20 cellular contexts compared by ENCODE assay signal in the genomic region with DNA sequence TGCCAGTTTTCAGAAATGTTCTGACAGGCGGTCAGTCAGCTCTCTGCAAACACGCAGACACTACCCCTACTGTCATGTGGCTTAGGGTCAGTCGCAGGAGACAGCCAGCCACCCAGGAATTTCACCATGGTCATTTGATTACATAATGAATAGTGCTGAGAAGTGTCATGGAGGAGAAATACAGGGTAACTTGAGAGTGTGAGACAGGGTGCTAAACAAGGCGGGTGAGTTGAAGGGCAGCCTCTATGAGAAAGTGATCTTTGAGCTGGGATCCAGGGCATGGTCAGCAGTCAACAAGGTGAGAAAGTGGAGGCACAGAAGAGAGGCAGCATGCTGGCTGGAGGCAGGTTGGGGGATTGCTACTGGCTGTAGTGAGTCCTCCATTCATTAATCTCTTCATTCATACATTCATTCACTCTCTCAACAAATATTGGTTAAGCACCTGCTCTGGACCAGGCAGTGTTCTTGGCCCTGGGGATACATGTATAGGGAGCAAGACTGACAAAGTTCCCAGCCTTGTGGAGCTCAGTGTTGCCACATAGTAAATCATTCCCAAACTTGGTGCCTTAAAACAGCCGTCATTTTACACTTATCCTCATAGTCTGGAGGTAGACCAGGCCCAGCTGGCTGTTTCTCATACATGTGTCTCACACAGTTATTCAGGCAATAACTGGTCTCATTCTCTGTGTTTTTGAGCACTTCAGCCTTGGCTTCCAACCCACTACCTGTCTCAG. TPM values are rescaled to one million over a fixed set of nuclear protein-coding genes. Genes with fewer than 3 reads are reported as not detected.
DNase-seq lines count a peak whose midpoint lies in the region; ATAC-seq, FAIRE-seq and TF ChIP-seq lines count a peak whose summit lies in the region.
"Had no signal": no experiment of that assay in that cellular context is flagged by ENCODE, and none has a peak within 500 bp of the region (broad histone marks: within the 10 kb centered on the region; RNA-seq: fewer than 3 reads in every experiment).

No MANE protein-coding gene starts in this region.

- TF ChIP-seq POLR2A in heart left ventricle (IDR thresholded peaks at IDR 0.05) (no peak), HepG2 (IDR thresholded peaks at IDR 0.05; ENCODE audit: insufficient read depth in 1 of 2, low read depth in 2 of 2, low read length in 2 of 2) (no peak), gastrocnemius medialis (IDR thresholded peaks at IDR 0.05) (no peak)

- no peaks in the 10 kb centered on the region for H3K27me3 ChIP-seq in heart left ventricle
- H3K27me3 ChIP-seq in heart right ventricle = no peaks in the 10 kb centered on the region
- H3K27me3 ChIP-seq in HepG2 (ENCODE audit: control insufficient read depth in 1 of 2, insufficient read depth in 2 of 2, low read length in 2 of 2) = no peaks in the 10 kb centered on the region
- H3K27me3 ChIP-seq in gastrocnemius medialis = no peaks in the 10 kb centered on the region
- H3K27me3 ChIP-seq: MG63 had no signal

- H3K9ac ChIP-seq in HepG2 (ENCODE audit: insufficient read depth, low read depth, low read length) = no peak overlapping the region

- TF ChIP-seq CTCF in heart left ventricle (IDR thresholded peaks at IDR 0.05) (no peak), heart right ventricle (IDR thresholded peaks at IDR 0.05) (no peak), HepG2 (CRISPR knock-in tag; IDR thresholded peaks at IDR 0.05) (no peak), gastrocnemius medialis (IDR thresholded peaks at IDR 0.05 in 4 of 5, conservative IDR thresholded peaks at IDR 0.05 in 1 of 5) (no peak)

- TF ChIP-seq EP300 in HepG2 (IDR thresholded peaks at IDR 0.05; ENCODE audit: low read depth in 2 of 2, low read length in 2 of 2) (no peak), HepG2 (CRISPR knock-in tag; IDR thresholded peaks at IDR 0.05; ENCODE audit: borderline replicate concordance) (no peak)

- CTCF ChIA-PET in HepG2 (lab: Yijun Ruan, JAX; ENCODE audit: low intra/inter-chr PET ratio, low total read pairs) = no interaction called here

- FAIRE-seq in HepG2 (lab: Jason Lieb, UNC) = no peak
- FAIRE-seq: D721Med, RCC 7860 had no signal

- intact Hi-C loops in heart left ventricle (cut with DNase I) (no loop called here), heart right ventricle (cut with DNase I) (no loop called here), HepG2 (cut with micrococcal nuclease; ENCODE audit: unreplicated experiment) (no loop called here), gastrocnemius medialis (cut with DNase I; ENCODE audit: low total_unique reads) (no loop called here)

- in situ Hi-C loops in HepG2 (cut with HindIII; ENCODE audit: extremely low pct_ligation_motif_present, low pct_unique_long_range_greater_than_20kb) = no loop called here
- in situ Hi-C loops in gastrocnemius medialis (cut with MboI; ENCODE audit: low sequenced_read_pairs in 4 of 4) = no loop called here

- H3K4me3 ChIP-seq in heart left ventricle = no peak overlapping the region
- H3K4me3 ChIP-seq in heart right ventricle = no peak overlapping the region
- no peak overlapping the region for H3K4me3 ChIP-seq in HepG2 (replicated peaks in 1 of 3; ENCODE audit: insufficient read depth in 1 of 3, low read depth in 2 of 3, low read length in 3 of 3)
- no peak overlapping the region for H3K4me3 ChIP-seq in gastrocnemius medialis
- H3K4me3 ChIP-seq: MG63 had no signal

- no TSS peak for BruUV-seq in HepG2 (replicated peaks; lab: Mats Ljungman, UMichigan)

- POLR2A ChIA-PET in HepG2 (lab: Yijun Ruan, JAX) = interaction anchor here (1.7 kb wide), 1 partner anchor 14 kb away, joined by 5 read pairs; a partner anchor contains a TSS

- H4K20me1 ChIP-seq in HepG2 (ENCODE audit: insufficient read depth, low read length) = no peaks in the 10 kb centered on the region

- H2AFZ ChIP-seq in HepG2 (ENCODE audit: low read length) = no peak overlapping the region

- no peak for ATAC-seq in heart left ventricle
- ATAC-seq in heart right ventricle = no peak
- ATAC-seq in HepG2 = peak; percentile 73
- peak; percentile 67 to 78 for ATAC-seq in gastrocnemius medialis

- H3K36me3 ChIP-seq in heart left ventricle (no peaks in the 10 kb centered on the region), heart right ventricle (no peaks in the 10 kb centered on the region), HepG2 (replicated peaks in 1 of 2; ENCODE audit: control insufficient read depth in 1 of 2, insufficient read depth in 2 of 2, low read length in 2 of 2) (no peaks in the 10 kb centered on the region), gastrocnemius medialis (no peaks in the 10 kb centered on the region)

- H3K79me2 ChIP-seq in HepG2 (ENCODE audit: insufficient read depth, low read length) = no peaks in the 10 kb centered on the region

- peaks cover 0 to 52% (median 17%) of the 10 kb centered on the region in 12 donors for H3K4me1 ChIP-seq in heart left ventricle
- H3K4me1 ChIP-seq in heart right ventricle = peaks cover 8 to 61% (median 27%) of the 10 kb centered on the region in 9 donors
- H3K4me1 ChIP-seq in HepG2 (ENCODE audit: insufficient read depth, low read length) = peaks cover 16% of the 10 kb centered on the region
- H3K4me1 ChIP-seq in gastrocnemius medialis = peaks cover 28 to 35% of the 10 kb centered on the region in 2 donors

- H3K4me2 ChIP-seq in HepG2 (ENCODE audit: low read depth, low read length) = no peak overlapping the region

- no peak for TF ChIP-seq RAD21 in HepG2 (CRISPR knock-in tag; IDR thresholded peaks at IDR 0.05)

- H3K9me3 ChIP-seq in heart left ventricle (no peaks in the 10 kb centered on the region), heart right ventricle (no peaks in the 10 kb centered on the region), HepG2 (ENCODE audit: low read length) (no peaks in the 10 kb centered on the region), gastrocnemius medialis (no peaks in the 10 kb centered on the region)
- H3K9me3 ChIP-seq: MG63 had no signal

- DNase-seq in heart left ventricle (no peak), heart right ventricle (no peak), HepG2 (ENCODE audit: low spot score) (peak; percentile 43), gastrocnemius medialis (peak; percentile 58 to 74), HUDEP-2 (lab: John Stamatoyannopoulos, UW; ENCODE audit: unreplicated experiment in 76 of 76) (no peak), glomerular visceral epithelial cell (ENCODE audit: extremely low spot score) (no peak)
- no peak for DNase-seq in activated CD4-positive, alpha-beta T cell treated with anti-CD3 and anti-CD28 coated beads for 4 hours
- DNase-seq: AML-193, DMS53, EL, GF-D8, MG63, NCI-H1417 treated with DMSO at 0.1 percent for 48 hours, NCI-H187, NCI-H446 treated with DMSO at 0.1 percent for 48 hours, NCI-H526 treated with DMSO at 0.1 percent for 48 hours, OCI-M1 had no signal

- 61 to 73% (median 67%) methylated on average over 5 of the region's 5 CpGs for WGBS in heart left ventricle, 4 donors
- 71 to 77% methylated on average over 5 of the region's 5 CpGs for WGBS in heart right ventricle, 2 donors
- WGBS in HepG2 (ENCODE audit: low lambda C conversion rate) = 52% methylated on average over 5 of the region's 5 CpGs

- H3K27ac ChIP-seq in heart left ventricle (peak overlapping the region in 7 of 12 donors; percentile 16 to 72 (median 50)), heart right ventricle (peak overlapping the region in 5 of 10 donors; percentile 37 to 71 (median 52)), HepG2 (ENCODE audit: extremely low read length, insufficient read depth, low read length) (no peak overlapping the region), gastrocnemius medialis (peak overlapping the region; percentile 51 to 66 (median 60))
- H3K27ac ChIP-seq: C4-2B had no signal

TF ChIP-seq in HepG2, 621 proteins besides CTCF, POLR2A, EP300 and RAD21 (continues in another document):
- peak; percentile 84 for TF ChIP-seq BCL6 (CRISPR knock-in tag; IDR thresholded peaks at IDR 0.05)
- TF ChIP-seq ZMYM2 (CRISPR knock-in tag; IDR thresholded peaks at IDR 0.05) = 0 out of 2 replicates have a peak, but pooled peaks have one; percentile 44
- 0 out of 2 replicates have a peak, but pooled peaks have one; percentile 10 for TF ChIP-seq SALL1 (CRISPR knock-in tag; IDR thresholded peaks at IDR 0.05)
- TF ChIP-seq RARA (CRISPR knock-in tag; IDR thresholded peaks at IDR 0.05) = peak; percentile 66; the same call in 1 of the 2 replicates
- no peak for TF ChIP-seq PPARG (CRISPR knock-in tag; conservative IDR thresholded peaks at IDR 0.05)

RNA-seq across cellular contexts. Expression of a gene that starts 14.8 kb away (rescaled TPM):
- total RNA-seq in heart left ventricle (10 to 100 TPM; 15.1 to 30.6 (median 21.2) TPM), heart right ventricle (10 to 100 TPM in 9 of 10 donors, 1 to 10 TPM in 1; 8.7 to 33.5 (median 19.9) TPM), HepG2 (2016; rRNA removed; fragmentation: Illumina TruSeq; extraction: Trizol) (6.4 and 8.1 TPM in 2 replicates), gastrocnemius medialis (10 to 100 TPM in 1 of 4 donors, 1 to 10 TPM in 2, under 1 TPM in 1; 0.46 to 13.1 (median 2.2) TPM)
- polyA plus RNA-seq in heart left ventricle (10 to 100 TPM in 1 of 2 donors, 1 to 10 TPM in 1; 7.3 to 27.7 TPM), heart right ventricle (10 to 100 TPM; 11.3 to 17.0 TPM), HepG2 (2011; rRNA removed) (4.9 and 5.7 TPM in 2 replicates)
- total RNA-seq in HepG2 (2016; cell fraction: cytosol; rRNA removed; fragmentation: Illumina TruSeq; extraction: Trizol; ENCODE audit: low read depth) = 3.5 and 4.5 TPM in 2 replicates
- 8.4 and 8.5 TPM in 2 replicates for total RNA-seq in HepG2 (2016; cell fraction: insoluble cytoplasmic fraction; rRNA removed; fragmentation: Illumina TruSeq; extraction: Trizol)
- 6.6 and 9.0 TPM in 2 replicates for total RNA-seq in HepG2 (2016; cell fraction: membrane; rRNA removed; fragmentation: Illumina TruSeq; extraction: Trizol)
- 13.1 and 13.2 TPM in 2 replicates for total RNA-seq in HepG2 (2016; cell fraction: nucleus; rRNA removed; fragmentation: Illumina TruSeq; extraction: Trizol)
- 3.5 and 3.6 TPM in 2 replicates for polyA plus RNA-seq in HepG2 (2011; cell fraction: cytosol; rRNA removed)
- polyA plus RNA-seq in HepG2 (2011; cell fraction: nucleus; rRNA removed) = 6.9 and 7.8 TPM in 2 replicates
- 5.2 and 6.5 TPM in 2 replicates for polyA plus RNA-seq in HepG2 (2012)
- 5.3 and 5.5 TPM in 2 replicates for polyA plus RNA-seq in HepG2 (2016; cell fraction: cytosol; fragmentation: Illumina TruSeq; extraction: Trizol; ENCODE audit: low read depth)
- 7.7 and 8.6 TPM in 2 replicates for polyA plus RNA-seq in HepG2 (2016; cell fraction: insoluble cytoplasmic fraction; fragmentation: Illumina TruSeq; extraction: Trizol; ENCODE audit: low read depth)
- 5.3 and 5.7 TPM in 2 replicates for polyA plus RNA-seq in HepG2 (2016; cell fraction: membrane; fragmentation: Illumina TruSeq; extraction: Trizol; ENCODE audit: low read depth)
- polyA plus RNA-seq in HepG2 (2016; cell fraction: nucleus; fragmentation: Illumina TruSeq; extraction: Trizol; ENCODE audit: insufficient read depth, low read depth) = 15.5 and 16.4 TPM in 2 replicates
- 5.3 and 8.0 TPM in 2 replicates for polyA minus RNA-seq in HepG2 (2011; rRNA and poly(A)+ RNA removed; ENCODE audit: low replicate concordance)
- polyA minus RNA-seq in HepG2 (2011; cell fraction: cytosol; rRNA and poly(A)+ RNA removed) = 3.1 and 4.8 TPM in 2 replicates
- 6.4 and 9.3 TPM in 2 replicates for polyA minus RNA-seq in HepG2 (2011; cell fraction: nucleus; rRNA and poly(A)+ RNA removed)

Comparison
In these comparisons a context has a peak if more than half of its experiments do, and no peak if none do; other contexts are left out.
1. ATAC-seq: peak in HepG2 (single experiment) and gastrocnemius medialis (2 of 2); none in heart left ventricle (0 of 4) and heart right ventricle (0 of 8).
2. DNase-seq: peak in HepG2 (single experiment) and gastrocnemius medialis (2 of 2); none in heart left ventricle (0 of 5), heart right ventricle (0 of 2), HUDEP-2 (0 of 76), glomerular visceral epithelial cell (single experiment) and activated CD4-positive, alpha-beta T cell treated with anti-CD3 and anti-CD28 coated beads for 4 hours (0 of 2).